In genomic region chr20:61759286-61760065, GRCh38 we compare ENCODE assay signal across 19 cellular contexts.
DNase-seq lines count a peak whose midpoint lies in the region; ATAC-seq and TF ChIP-seq lines count a peak whose summit lies in the region.
"Had no signal": no experiment of that assay in that cellular context is flagged by ENCODE, and none has a peak within 500 bp of the region (broad histone marks: within the 10 kb centered on the region; RNA-seq: fewer than 3 reads in every experiment).

No MANE protein-coding gene starts in this region.

- no peaks in the 10 kb centered on the region for H3K4me1 ChIP-seq in upper lobe of right lung

- H3K36me3 Mint-ChIP-seq in chondrocyte (ENCODE audit: low read depth): no peaks in the 10 kb centered on the region

- no peaks in the 10 kb centered on the region for H3K9me3 Mint-ChIP-seq in chondrocyte (ENCODE audit: low read depth)
- H3K9me3 Mint-ChIP-seq: H9 had no signal

- peaks cover 18% of the 10 kb centered on the region for H3K27me3 Mint-ChIP-seq in chondrocyte (ENCODE audit: low read depth)

- peak; percentile 58 for DNase-seq in chondrocyte (ENCODE audit: low spot score)
- DNase-seq in sciatic nerve (ENCODE audit: low spot score): peak; percentile 51
- DNase-seq in upper lobe of right lung: peak; percentile 31
- DNase-seq in retina: no peak
- DNase-seq in T-helper 9 cell: no peak
- DNase-seq: COR-L47, H9, MV-4-11, NCI-H1694 treated with DMSO at 0.1 percent for 48 hours, NCI-H2107, NCI-H2227 treated with DMSO at 0.1 percent for 48 hours, NCI-H524, NCI-H82, OCI-M1, SHP77 treated with DMSO at 0.1 percent for 48 hours had no signal

- H3K4me3 ChIP-seq in upper lobe of right lung: no peak overlapping the region

- intact Hi-C loops in sciatic nerve (cut with DNase I) (no loop called here), upper lobe of right lung (cut with DNase I) (no loop called here)

- H3K27me3 ChIP-seq in layer of hippocampus (ENCODE audit: control insufficient read depth, insufficient read depth, low read length) (no peaks in the 10 kb centered on the region), upper lobe of right lung (peaks cover 14% of the 10 kb centered on the region)

- TF ChIP-seq CTCF in chondrocyte (IDR thresholded peaks at IDR 0.05): no peak
- no peak for TF ChIP-seq CTCF in upper lobe of right lung (IDR thresholded peaks at IDR 0.05)

- H3K27ac ChIP-seq in layer of hippocampus (ENCODE audit: low read depth, low read length): peak overlapping the region; percentile 92
- no peak overlapping the region for H3K27ac ChIP-seq in upper lobe of right lung
- H3K27ac ChIP-seq: HL-60, KMS-11 had no signal

- no peaks in the 10 kb centered on the region for H3K9me3 ChIP-seq in upper lobe of right lung

- no peak overlapping the region for H3K4me3 Mint-ChIP-seq in chondrocyte (ENCODE audit: unreplicated experiment)
- H3K4me3 Mint-ChIP-seq: H9 had no signal

- no peak overlapping the region for H3K27ac Mint-ChIP-seq in chondrocyte (ENCODE audit: unreplicated experiment)
- H3K27ac Mint-ChIP-seq: H9 had no signal

- peaks cover 3% of the 10 kb centered on the region for H3K4me1 Mint-ChIP-seq in chondrocyte (ENCODE audit: low read depth)

- no peaks in the 10 kb centered on the region for H3K36me3 ChIP-seq in upper lobe of right lung

- ATAC-seq in sciatic nerve: no peak
- no peak for ATAC-seq in upper lobe of right lung
- ATAC-seq in HG03139 (IDR thresholded peaks at IDR 0.05; ENCODE audit: unreplicated experiment): no peak

Comparison
In these comparisons a context has a peak if more than half of its experiments do, and no peak if none do; other contexts are left out.
1. DNase-seq: peak in chondrocyte (single experiment), sciatic nerve (single experiment) and upper lobe of right lung (single experiment); none in retina (single experiment) and T-helper 9 cell (single experiment).